In the genomic region with DNA sequence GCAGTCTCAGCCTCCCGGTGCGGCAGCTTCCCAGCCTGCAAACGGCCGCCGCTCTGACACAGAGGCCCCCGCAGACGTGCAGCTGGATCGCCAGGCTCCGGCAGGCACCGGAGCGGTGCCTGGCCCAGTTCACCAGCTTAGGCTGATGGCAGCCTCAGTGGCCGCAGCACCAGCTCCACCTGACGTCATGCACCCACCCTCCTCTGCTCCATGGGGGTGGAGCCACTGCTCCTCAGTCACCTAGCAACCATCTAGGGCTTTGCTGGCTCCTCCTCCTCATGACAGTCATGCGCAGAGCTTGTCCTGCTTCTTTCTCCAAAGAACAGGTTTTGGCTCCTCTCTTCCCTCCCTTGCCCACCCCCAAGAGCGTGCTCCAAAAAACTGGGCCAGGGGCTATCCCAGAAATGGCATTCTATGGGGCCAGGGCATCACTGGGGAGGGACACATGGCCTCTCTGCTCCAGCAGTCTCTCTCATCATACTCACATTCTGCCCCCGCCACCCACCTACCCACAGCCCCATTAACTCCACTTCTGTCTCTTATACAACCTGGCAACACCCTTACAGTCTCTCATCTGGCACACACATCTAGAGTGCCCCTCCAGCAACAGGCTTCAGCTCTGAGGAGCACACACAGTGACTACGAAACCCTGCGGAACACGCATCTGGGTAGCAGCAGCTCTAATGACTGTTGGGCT, we compare ENCODE assay signal across 8 cellular contexts. TPM values are rescaled to one million over a fixed set of nuclear protein-coding genes. Genes with fewer than 3 reads are reported as not detected.
DNase-seq lines count a peak whose midpoint lies in the region; ATAC-seq and TF ChIP-seq lines count a peak whose summit lies in the region.

No MANE protein-coding gene starts in this region.

- peaks cover 32 to 51% (median 46%) of the 10 kb centered on the region in 4 donors for H3K36me3 ChIP-seq in esophagus muscularis mucosa
- H3K36me3 ChIP-seq in mucosa of descending colon (ENCODE audit: low read depth), result peaks cover 7% of the 10 kb centered on the region

- intact Hi-C loops in esophagus muscularis mucosa (cut with DNase I) (no loop called here), mucosa of descending colon (cut with DNase I, micrococcal nuclease) (no loop called here)

- TF ChIP-seq EP300 in esophagus muscularis mucosa (IDR thresholded peaks at IDR 0.05), result no peak

- peak; percentile 59 for ATAC-seq in mucosa of descending colon
- no peak for ATAC-seq in HG03025 (IDR thresholded peaks at IDR 0.05; ENCODE audit: low FRiP score, unreplicated experiment)
- no peak for ATAC-seq in GM21447 (IDR thresholded peaks at IDR 0.05; ENCODE audit: unreplicated experiment)

- H3K9me3 ChIP-seq in esophagus muscularis mucosa (no peaks in the 10 kb centered on the region), mucosa of descending colon (no peaks in the 10 kb centered on the region)

- WGBS in esophagus muscularis mucosa, result 68% methylated on average over 19 of the region's 19 CpGs

- H3K27me3 ChIP-seq in esophagus muscularis mucosa, result no peaks in the 10 kb centered on the region

- H3K4me3 ChIP-seq in esophagus muscularis mucosa (peak overlapping the region; percentile 46 to 60 (median 51)), mucosa of descending colon (no peak overlapping the region)

- H3K27ac ChIP-seq in esophagus muscularis mucosa (replicated peaks in 1 of 4), result peak overlapping the region; percentile 62 to 71 (median 70)

- peaks cover 40 to 48% (median 43%) of the 10 kb centered on the region in 4 donors for H3K4me1 ChIP-seq in esophagus muscularis mucosa
- peaks cover 13% of the 10 kb centered on the region for H3K4me1 ChIP-seq in mucosa of descending colon (ENCODE audit: low read depth)

- peak; percentile 24 for DNase-seq in DMS 273 treated with DMSO at 0.1 percent for 48 hours (lab: John Stamatoyannopoulos, UW)
- DNase-seq in NCI-H510A treated with DMSO at 0.1 percent for 48 hours (lab: John Stamatoyannopoulos, UW), result peak; percentile 93
- DNase-seq in esophagus muscularis mucosa (ENCODE audit: extremely low spot score), result no peak
- DNase-seq in mucosa of descending colon, result peak in 2 of 3 donors; percentile 62 to 63
- no peak for DNase-seq in GM19240 (ENCODE audit: insufficient read length, low spot score)
- DNase-seq in stimulated activated CD4-positive, alpha-beta T cell treated with anti-CD3 and anti-CD28 coated beads, Interleukin-2, amount 100 ng/mL, for 24 hours, result no peak

- no peak for TF ChIP-seq POLR2A in esophagus muscularis mucosa (IDR thresholded peaks at IDR 0.05; ENCODE audit: low read depth)

- TF ChIP-seq CTCF in esophagus muscularis mucosa (IDR thresholded peaks at IDR 0.05) (no peak), mucosa of descending colon (IDR thresholded peaks at IDR 0.05) (no peak)

RNA-seq across cellular contexts. Expression of a gene that starts 5.5 kb away (rescaled TPM):
- total RNA-seq in esophagus muscularis mucosa (100 to 1,000 TPM; 136 to 188 (median 162) TPM), mucosa of descending colon (100 to 1,000 TPM; 114 to 159 (median 116) TPM)

RNA-seq across cellular contexts. Expression of a gene that starts 31.4 kb away (rescaled TPM):
- total RNA-seq in esophagus muscularis mucosa (1 to 10 TPM in 3 of 4 donors, under 1 TPM in 1; 0.50 to 1.8 (median 1.4) TPM), mucosa of descending colon (1 to 10 TPM; 2.1 to 3.1 (median 2.1) TPM)

RNA-seq across cellular contexts. Expression of a gene that starts 46.8 kb away (rescaled TPM):
- total RNA-seq in esophagus muscularis mucosa (1 to 10 TPM in 3 of 4 donors, under 1 TPM in 1; 0.66 to 4.6 (median 3.2) TPM), mucosa of descending colon (1 to 10 TPM in 2 of 3 donors, under 1 TPM in 1; 0.53 to 2.3 (median 1.9) TPM)

RNA-seq across cellular contexts. Expression of a gene that starts 46.9 kb away (rescaled TPM):
- total RNA-seq in esophagus muscularis mucosa (10 to 100 TPM in 2 of 4 donors, 1 to 10 TPM in 2; 7.6 to 14.6 (median 11.9) TPM), mucosa of descending colon (1 to 10 TPM; 4.0 to 4.8 (median 4.5) TPM)

Comparison
In these comparisons a context has a peak if more than half of its experiments do, and no peak if none do; other contexts are left out.
1. DNase-seq: peak in DMS 273 treated with DMSO at 0.1 percent for 48 hours (single experiment), NCI-H510A treated with DMSO at 0.1 percent for 48 hours (single experiment) and mucosa of descending colon (2 of 3); none in esophagus muscularis mucosa (single experiment), GM19240 (single experiment) and stimulated activated CD4-positive, alpha-beta T cell treated with anti-CD3 and anti-CD28 coated beads, Interleukin-2, amount 100 ng/mL, for 24 hours (0 of 2).